Comparison of ENCODE assay signal across 24 cellular contexts in genomic region chr4:91769912-91770311, GRCh38.
DNase-seq lines count a peak whose midpoint lies in the region; ATAC-seq, FAIRE-seq and TF ChIP-seq lines count a peak whose summit lies in the region.
"Had no signal": no experiment of that assay in that cellular context is flagged by ENCODE, and none has a peak within 500 bp of the region (broad histone marks: within the 10 kb centered on the region; RNA-seq: fewer than 3 reads in every experiment).

No MANE protein-coding gene starts in this region.

- H3K9me3 ChIP-seq in A549 (no peaks in the 10 kb centered on the region), IMR-90 (ENCODE audit: control insufficient read depth, insufficient read depth, low read length) (peaks cover 13% of the 10 kb centered on the region), H1 (ENCODE audit: insufficient read depth in 2 of 2, low read depth in 1 of 2, low read length in 1 of 2) (peaks cover 14 to 21% of the 10 kb centered on the region in 2 experiments)
- no peaks in the 10 kb centered on the region for H3K9me3 ChIP-seq in CD4-positive, alpha-beta memory T cell (ENCODE audit: control insufficient read depth in 1 of 2, low read length in 2 of 2)

- no peaks in the 10 kb centered on the region for H3K36me3 Mint-ChIP-seq in CD4-positive, alpha-beta memory T cell
- H3K36me3 Mint-ChIP-seq in stimulated activated effector memory CD8-positive, alpha-beta T cell treated with anti-CD3 and anti-CD28 coated beads, Interleukin-12 subunit alpha, Interleukin-12 subunit beta, amount 100 ng/mL, for 72 hours = no peaks in the 10 kb centered on the region
- H3K36me3 Mint-ChIP-seq: CD8-positive, alpha-beta memory T cell had no signal

- no TSS peak for BruUV-seq in IMR-90 (replicated peaks; lab: Mats Ljungman, UMichigan)

- TF ChIP-seq EP300 in A549 (IDR thresholded peaks at IDR 0.05) (no peak), H1 (IDR thresholded peaks at IDR 0.05; ENCODE audit: borderline replicate concordance in 1 of 2, low read depth in 2 of 2, low read length in 2 of 2) (no peak)

- H4K20me1 ChIP-seq in IMR-90 (ENCODE audit: insufficient read depth, low read length) (no peaks in the 10 kb centered on the region), H1 (replicated peaks in 1 of 2; ENCODE audit: control insufficient read depth in 1 of 2, insufficient read depth in 2 of 2, low read length in 2 of 2) (no peaks in the 10 kb centered on the region)
- H4K20me1 ChIP-seq: BLaER1 treated with 17β-estradiol and CSF1 and Interleukin-3, amounts not matched to agents 10 nM and 100 nM had no signal

- DNase-seq in A549 (ENCODE audit: low read depth in 1 of 2, low spot score in 1 of 2) (no peak), IMR-90 (no peak), H1 (ENCODE audit: low read depth in 1 of 2, low spot score in 2 of 2) (no peak)
- DNase-seq in CD4-positive, alpha-beta memory T cell = no peak
- DNase-seq in stimulated activated effector memory CD8-positive, alpha-beta T cell treated with anti-CD3 and anti-CD28 coated beads, Interleukin-12 subunit alpha, Interleukin-12 subunit beta, amount 100 ng/mL, for 72 hours (ENCODE audit: low spot score in 2 of 2) = no peak
- DNase-seq: 8988T; AML-193; CD4-positive, alpha-beta T cell; CD8-positive, alpha-beta memory T cell; COR-L47; DMS 273 treated with DMSO at 0.1 percent for 48 hours; DMS153; DMS53; DMS79; DND-41; EL; GDM1 had no signal

- H3K4ac ChIP-seq in IMR-90 (ENCODE audit: low read depth, low read length) (no peak overlapping the region), H1 (replicated peaks; ENCODE audit: insufficient read length, low read depth, low read length) (no peak overlapping the region)

- H3K23ac ChIP-seq in IMR-90 (ENCODE audit: low read depth, low read length) = no peak overlapping the region
- H3K23ac ChIP-seq in H1 (ENCODE audit: insufficient read length) = no peak overlapping the region

- H3K4me2 ChIP-seq in A549 (no peak overlapping the region), IMR-90 (ENCODE audit: low read depth, low read length) (no peak overlapping the region), H1 (ENCODE audit: insufficient read depth in 1 of 2, low read depth in 2 of 2, low read length in 2 of 2) (no peak overlapping the region)
- H3K4me2 ChIP-seq: BLaER1 treated with 17β-estradiol and CSF1 and Interleukin-3, amounts not matched to agents 10 nM and 100 nM had no signal

- H2BK5ac ChIP-seq in IMR-90 (ENCODE audit: low read depth, low read length, poor library complexity, severe bottlenecking) = no peak overlapping the region
- H2BK5ac ChIP-seq in H1 (ENCODE audit: low read depth, low read length) = no peak overlapping the region

- H3K27me3 Mint-ChIP-seq in CD4-positive, alpha-beta memory T cell = no peaks in the 10 kb centered on the region
- H3K27me3 Mint-ChIP-seq: B cell; CD4-positive, alpha-beta T cell; CD8-positive, alpha-beta memory T cell had no signal

- H3K27ac ChIP-seq in A549 = no peak overlapping the region
- no peak overlapping the region for H3K27ac ChIP-seq in IMR-90 (ENCODE audit: insufficient read depth, low read length)
- H3K27ac ChIP-seq in H1 (ENCODE audit: low read depth, low read length) = no peak overlapping the region
- H3K27ac ChIP-seq in CD4-positive, alpha-beta memory T cell (ENCODE audit: low read depth, low read length) = no peak overlapping the region
- H3K27ac ChIP-seq: BLaER1 treated with 17β-estradiol and CSF1 and Interleukin-3, amounts not matched to agents 10 nM and 100 nM; C4-2B had no signal

- H3K9me3 Mint-ChIP-seq in CD4-positive, alpha-beta memory T cell = peaks cover 7 to 28% (median 17%) of the 10 kb centered on the region in 8 donors
- H3K9me3 Mint-ChIP-seq in stimulated activated effector memory CD8-positive, alpha-beta T cell treated with anti-CD3 and anti-CD28 coated beads, Interleukin-12 subunit alpha, Interleukin-12 subunit beta, amount 100 ng/mL, for 72 hours = peaks cover 21% of the 10 kb centered on the region

- ATAC-seq in A549 (no peak), IMR-90 (ENCODE audit: low read depth) (no peak)
- no peak for ATAC-seq in stimulated activated effector memory CD8-positive, alpha-beta T cell treated with anti-CD3 and anti-CD28 coated beads, Interleukin-12 subunit alpha, Interleukin-12 subunit beta, amount 100 ng/mL, for 72 hours
- ATAC-seq: GM12878 had no signal

- H3K18ac ChIP-seq in IMR-90 (ENCODE audit: low read depth, low read length) = no peak overlapping the region
- no peak overlapping the region for H3K18ac ChIP-seq in H1 (ENCODE audit: extremely low read depth, low read length)

- H2BK20ac ChIP-seq in IMR-90 (ENCODE audit: low read depth, low read length) = no peak overlapping the region
- no peak overlapping the region for H2BK20ac ChIP-seq in H1 (ENCODE audit: low read length)

- H2AK5ac ChIP-seq in IMR-90 (ENCODE audit: low read depth, low read length) (no peak overlapping the region), H1 (ENCODE audit: low read depth, low read length) (no peak overlapping the region)

- no peak overlapping the region for H2AFZ ChIP-seq in IMR-90 (replicated peaks; ENCODE audit: low read length, poor library complexity)
- H2AFZ ChIP-seq in H1 (ENCODE audit: low read length) = no peak overlapping the region

- H3K36me3 ChIP-seq in IMR-90 (ENCODE audit: control insufficient read depth, insufficient read depth, low read length) (no peaks in the 10 kb centered on the region), H1 (ENCODE audit: control insufficient read depth in 2 of 4, insufficient read depth in 4 of 4, low read length in 3 of 4) (peaks cover 0 to 5% (median 0%) of the 10 kb centered on the region in 4 experiments; a peak in 2 of 8 replicates)
- no peaks in the 10 kb centered on the region for H3K36me3 ChIP-seq in CD4-positive, alpha-beta memory T cell (ENCODE audit: insufficient read depth, low read length)
- H3K36me3 ChIP-seq: BLaER1 treated with 17β-estradiol and CSF1 and Interleukin-3, amounts not matched to agents 10 nM and 100 nM had no signal

- POLR2A ChIA-PET in A549 (lab: Yijun Ruan, JAX) (no interaction called here), IMR-90 (lab: Charles Lee; ENCODE audit: unreplicated experiment) (no interaction called here), H1 (lab: Charles Lee; ENCODE audit: partially characterized antibody) (no interaction called here)
- POLR2A ChIA-PET in CD4-positive, alpha-beta memory T cell (lab: Charles Lee; ENCODE audit: partially characterized antibody) = no interaction called here

- H4K5ac ChIP-seq in IMR-90 (ENCODE audit: low read depth, low read length) = no peak overlapping the region
- no peak overlapping the region for H4K5ac ChIP-seq in H1 (ENCODE audit: insufficient read length, low read depth, low read length)

- H3K9ac ChIP-seq in IMR-90 (ENCODE audit: low read depth, low read length) (no peak overlapping the region), H1 (replicated peaks in 1 of 4; ENCODE audit: extremely low read depth in 1 of 4, low read depth in 3 of 4, low read length in 3 of 4) (no peak overlapping the region)
- H3K9ac ChIP-seq: BLaER1 treated with 17β-estradiol and CSF1 and Interleukin-3, amounts not matched to agents 10 nM and 100 nM had no signal

- no peak overlapping the region for H3K27ac Mint-ChIP-seq in CD4-positive, alpha-beta memory T cell
- no peak overlapping the region for H3K27ac Mint-ChIP-seq in stimulated activated effector memory CD8-positive, alpha-beta T cell treated with anti-CD3 and anti-CD28 coated beads, Interleukin-12 subunit alpha, Interleukin-12 subunit beta, amount 100 ng/mL, for 72 hours
- H3K27ac Mint-ChIP-seq: B cell; CD4-positive, alpha-beta T cell; CD8-positive, alpha-beta memory T cell had no signal

- 0% methylated on average over 1 of the region's 1 CpG for WGBS in A549 (ENCODE audit: missing lambda C conversion rate)
- 80% methylated on average over 1 of the region's 1 CpG; no CpG with 5 or more reads in 1 of the 2 experiments for WGBS in IMR-90 (ENCODE audit: extremely low coverage in 2 of 2, insufficient read length in 1 of 2), 2 experiments
- WGBS in H1 (ENCODE audit: extremely low coverage in 1 of 2, insufficient coverage in 1 of 2, insufficient read length in 1 of 2, insufficient replicate concordance in 2 of 2, low coverage in 1 of 2, low lambda C conversion rate in 2 of 2, missing lambda C conversion rate in 1 of 2), 2 experiments = 100% methylated on average over 1 of the region's 1 CpG; no CpG with 5 or more reads in 1 of the 2 experiments

- TF ChIP-seq RAD21 in A549 (conservative IDR thresholded peaks at IDR 0.05 in 1 of 2, IDR thresholded peaks at IDR 0.05 in 1 of 2) (no peak), IMR-90 (IDR thresholded peaks at IDR 0.05; ENCODE audit: low read length) (no peak), H1 (IDR thresholded peaks at IDR 0.05 in 1 of 2, conservative IDR thresholded peaks at IDR 0.05 in 1 of 2; ENCODE audit: low read depth in 2 of 2, low read length in 2 of 2) (no peak)

- intact Hi-C loops in IMR-90 (cut with micrococcal nuclease) = no loop called here
- intact Hi-C loops in CD4-positive, alpha-beta memory T cell (cut with micrococcal nuclease) = no loop called here

- no peaks in the 10 kb centered on the region for H3K4me1 Mint-ChIP-seq in CD4-positive, alpha-beta memory T cell
- no peaks in the 10 kb centered on the region for H3K4me1 Mint-ChIP-seq in stimulated activated effector memory CD8-positive, alpha-beta T cell treated with anti-CD3 and anti-CD28 coated beads, Interleukin-12 subunit alpha, Interleukin-12 subunit beta, amount 100 ng/mL, for 72 hours
- H3K4me1 Mint-ChIP-seq: B cell; CD8-positive, alpha-beta memory T cell had no signal

- TF ChIP-seq POLR2A in A549 (IDR thresholded peaks at IDR 0.05; ENCODE audit: low read length) (no peak), IMR-90 (IDR thresholded peaks at IDR 0.05; ENCODE audit: low read depth, low read length) (no peak), H1 (IDR thresholded peaks at IDR 0.05; ENCODE audit: control extremely low read depth in 1 of 2, low read depth in 2 of 2, low read length in 2 of 2) (no peak)

- H3K79me1 ChIP-seq in IMR-90 (ENCODE audit: low read depth in 1 of 2, low read length in 2 of 2) = no peaks in the 10 kb centered on the region
- no peaks in the 10 kb centered on the region for H3K79me1 ChIP-seq in H1 (ENCODE audit: low read depth, low read length)

- no peak overlapping the region for H2AK9ac ChIP-seq in IMR-90 (replicated peaks; ENCODE audit: low read depth, low read length, poor library complexity)

- no peaks in the 10 kb centered on the region for H3K9me1 ChIP-seq in IMR-90 (ENCODE audit: insufficient read depth, low read length)

- no peaks in the 10 kb centered on the region for H3K79me2 ChIP-seq in H1 (ENCODE audit: control insufficient read depth in 1 of 2, insufficient read depth in 2 of 2, low read length in 2 of 2)

- H3K23me2 ChIP-seq in H1 (ENCODE audit: low read depth, low read length) = no peaks in the 10 kb centered on the region

- in situ Hi-C loops in IMR-90 (cut with MboI; ENCODE audit: low sequenced_read_pairs) = no loop called here

- no peak for TF ChIP-seq CTCF in A549 (IDR thresholded peaks at IDR 0.05)
- no peak for TF ChIP-seq CTCF in IMR-90 (conservative IDR thresholded peaks at IDR 0.05; ENCODE audit: low read depth, low read length)
- TF ChIP-seq CTCF in H1 (IDR thresholded peaks at IDR 0.05; ENCODE audit: control extremely low read depth in 1 of 3, insufficient read depth in 1 of 3, low read depth in 1 of 3, low read length in 3 of 3) = no peak

- H4K91ac ChIP-seq in IMR-90 (ENCODE audit: insufficient read depth, low read depth, low read length) (no peak overlapping the region), H1 (replicated peaks; ENCODE audit: insufficient read length, low read length) (no peak overlapping the region)

- H3K27me3 ChIP-seq in IMR-90 (ENCODE audit: control insufficient read depth, insufficient read depth, low read length) (no peaks in the 10 kb centered on the region), H1 (replicated peaks in 1 of 4; ENCODE audit: control insufficient read depth in 3 of 4, extremely low read depth in 1 of 4, insufficient read depth in 3 of 4, low read length in 3 of 4) (no peaks in the 10 kb centered on the region)
- no peaks in the 10 kb centered on the region for H3K27me3 ChIP-seq in CD4-positive, alpha-beta memory T cell (ENCODE audit: insufficient read depth, low read length)
- H3K27me3 ChIP-seq: BLaER1 treated with 17β-estradiol and CSF1 and Interleukin-3, amounts not matched to agents 10 nM and 100 nM had no signal

- no peak overlapping the region for H2BK120ac ChIP-seq in IMR-90 (ENCODE audit: low read depth, low read length)
- H2BK120ac ChIP-seq in H1 (replicated peaks; ENCODE audit: low read depth, low read length) = no peak overlapping the region

- no peak overlapping the region for H3K14ac ChIP-seq in IMR-90 (replicated peaks; ENCODE audit: low read depth, low read length)
- H3K14ac ChIP-seq in H1 (ENCODE audit: insufficient read length) = no peak overlapping the region

- CTCF ChIA-PET in A549 (lab: Yijun Ruan, JAX) (no interaction called here), IMR-90 (lab: Yijun Ruan, JAX) (no interaction called here), H1 (lab: Charles Lee; ENCODE audit: partially characterized antibody) (no interaction called here)
- CTCF ChIA-PET in CD4-positive, alpha-beta memory T cell (lab: Charles Lee; ENCODE audit: partially characterized antibody) = no interaction called here

- H3K56ac ChIP-seq in IMR-90 (ENCODE audit: extremely low read depth, insufficient read depth, low read length) = no peak overlapping the region
- no peak overlapping the region for H3K56ac ChIP-seq in H1 (replicated peaks; ENCODE audit: insufficient read length, low read depth, low read length)

- no peak overlapping the region for H3K4me3 Mint-ChIP-seq in CD4-positive, alpha-beta memory T cell
- H3K4me3 Mint-ChIP-seq in stimulated activated effector memory CD8-positive, alpha-beta T cell treated with anti-CD3 and anti-CD28 coated beads, Interleukin-12 subunit alpha, Interleukin-12 subunit beta, amount 100 ng/mL, for 72 hours = no peak overlapping the region
- H3K4me3 Mint-ChIP-seq: B cell; CD4-positive, alpha-beta T cell; CD8-positive, alpha-beta memory T cell had no signal

- no peak overlapping the region for H3K4me3 ChIP-seq in A549
- no peak overlapping the region for H3K4me3 ChIP-seq in IMR-90 (ENCODE audit: insufficient read depth, low read depth, low read length)
- H3K4me3 ChIP-seq in H1 (ENCODE audit: extremely low read depth in 1 of 4, insufficient read depth in 2 of 4, low read depth in 3 of 4, low read length in 4 of 4) = no peak overlapping the region
- no peak overlapping the region for H3K4me3 ChIP-seq in CD4-positive, alpha-beta memory T cell (ENCODE audit: low read length in 2 of 2)
- H3K4me3 ChIP-seq: BLaER1 treated with 17β-estradiol and CSF1 and Interleukin-3, amounts not matched to agents 10 nM and 100 nM; GM12878 had no signal

- dilution Hi-C loops in IMR-90 (cut with HindIII; ENCODE audit: low sequenced_read_pairs, unreplicated experiment) = no loop called here

- no peak overlapping the region for H2BK12ac ChIP-seq in H1 (ENCODE audit: low read depth, low read length)

- no peak for FAIRE-seq in A549 (lab: Jason Lieb, UNC)
- no peak for FAIRE-seq in H1 (lab: Jason Lieb, UNC)
- FAIRE-seq: A204.1, GM12878, GM12892, GM18507 had no signal

- no peaks in the 10 kb centered on the region for H3K4me1 ChIP-seq in A549
- H3K4me1 ChIP-seq in IMR-90 (ENCODE audit: control insufficient read depth, insufficient read depth, low read length) = no peaks in the 10 kb centered on the region
- no peaks in the 10 kb centered on the region for H3K4me1 ChIP-seq in H1 (replicated peaks in 1 of 4; ENCODE audit: control insufficient read depth in 3 of 4, insufficient read depth in 4 of 4, low read length in 3 of 4)
- no peaks in the 10 kb centered on the region for H3K4me1 ChIP-seq in CD4-positive, alpha-beta memory T cell (ENCODE audit: insufficient read depth, low read length)

- H2BK15ac ChIP-seq in IMR-90 (ENCODE audit: low read depth, low read length) (no peak overlapping the region), H1 (ENCODE audit: low read length) (no peak overlapping the region)

- H4K8ac ChIP-seq in IMR-90 (ENCODE audit: low read depth in 2 of 2, low read length in 2 of 2) (no peak overlapping the region), H1 (ENCODE audit: extremely low read depth, insufficient read depth, low read length) (no peak overlapping the region)

Comparison
In these comparisons a context has a peak if more than half of its experiments do, and no peak if none do; other contexts are left out.
1. Of the 18 proteins assayed by ChIP-seq in both H1 and A549: peak only in H1: none; only in A549: none; in both: MAFK; in neither: 17.